Comparison of ENCODE assay signal across 24 cellular contexts in genomic region chr22:44704159-44705021, GRCh38. TPM values are rescaled to one million over a fixed set of nuclear protein-coding genes. Genes with fewer than 3 reads are reported as not detected.
DNase-seq lines count a peak whose midpoint lies in the region; ATAC-seq, FAIRE-seq and TF ChIP-seq lines count a peak whose summit lies in the region.
"Had no signal": no experiment of that assay in that cellular context is flagged by ENCODE, and none has a peak within 500 bp of the region (broad histone marks: within the 10 kb centered on the region; RNA-seq: fewer than 3 reads in every experiment).

No MANE protein-coding gene starts in this region.

- no peaks in the 10 kb centered on the region for H4K20me1 ChIP-seq in mammary epithelial cell (ENCODE audit: insufficient read depth, low read length)
- peaks cover 3% of the 10 kb centered on the region; the same call in 1 of the 2 replicates for H4K20me1 ChIP-seq in PC-3 (ENCODE audit: low read length)

- H3K4me2 ChIP-seq in mammary epithelial cell (ENCODE audit: insufficient read depth, low read depth, low read length) (no peak overlapping the region), PC-3 (ENCODE audit: low read length) (no peak overlapping the region)

- H3K9me3 Mint-ChIP-seq in MCF 10A (ENCODE audit: unreplicated experiment), result no peaks in the 10 kb centered on the region
- H3K9me3 Mint-ChIP-seq in activated T-helper 1 cell treated with anti-CD3 and anti-CD28 coated beads, Interleukin-12 subunit alpha, Interleukin-12 subunit beta, Interleukin-2, Interleukin-4 antibody, amounts not matched to agents 30 ng/mL and 10 ng/mL and 1 ng/mL, durations not matched to agents 14 hours and 24 hours and 36 hours, result no peaks in the 10 kb centered on the region
- peaks cover 0 to 1% (median 0%) of the 10 kb centered on the region in 11 donors for H3K9me3 Mint-ChIP-seq in naive thymus-derived CD4-positive, alpha-beta T cell
- H3K9me3 Mint-ChIP-seq: activated naive CD8-positive, alpha-beta T cell treated with anti-CD3 and anti-CD28 coated beads, Interleukin-2, amount 10 ng/mL, durations not matched to agents 7 days and 5 days had no signal

- no peak overlapping the region for H3K9ac ChIP-seq in mammary epithelial cell (ENCODE audit: insufficient read depth, low read length)
- no peak overlapping the region for H3K9ac ChIP-seq in PC-3 (ENCODE audit: low read length)

- no peak overlapping the region for H2AFZ ChIP-seq in mammary epithelial cell (ENCODE audit: low read depth, low read length)
- no peak overlapping the region for H2AFZ ChIP-seq in PC-3 (ENCODE audit: low read length)

- H3K36me3 Mint-ChIP-seq in MCF 10A (ENCODE audit: insufficient read depth, unreplicated experiment), result no peaks in the 10 kb centered on the region
- no peaks in the 10 kb centered on the region for H3K36me3 Mint-ChIP-seq in activated T-helper 1 cell treated with anti-CD3 and anti-CD28 coated beads, Interleukin-12 subunit alpha, Interleukin-12 subunit beta, Interleukin-2, Interleukin-4 antibody, amounts not matched to agents 30 ng/mL and 10 ng/mL and 1 ng/mL, durations not matched to agents 14 hours and 24 hours and 36 hours (ENCODE audit: low read depth)
- H3K36me3 Mint-ChIP-seq in naive thymus-derived CD4-positive, alpha-beta T cell, result peaks cover 0 to 8% (median 0%) of the 10 kb centered on the region in 5 donors

- dilution Hi-C loops in mammary epithelial cell (cut with HindIII; ENCODE audit: low sequenced_read_pairs), result no loop called here

- H3K4me3 ChIP-seq in mammary epithelial cell (replicated peaks in 1 of 3; ENCODE audit: insufficient read depth in 1 of 3, low read depth in 2 of 3, low read length in 3 of 3) (no peak overlapping the region), vagina (no peak overlapping the region), PC-3 (ENCODE audit: low read length) (no peak overlapping the region)
- H3K4me3 ChIP-seq in naive thymus-derived CD4-positive, alpha-beta T cell (ENCODE audit: low read length), result no peak overlapping the region
- H3K4me3 ChIP-seq: gastroesophageal sphincter had no signal

- BruUV-seq in MCF 10A (replicated peaks; lab: Mats Ljungman, UMichigan) (no TSS peak), mammary epithelial cell (replicated peaks; lab: Mats Ljungman, UMichigan) (no TSS peak), PC-3 (replicated peaks; lab: Mats Ljungman, UMichigan) (no TSS peak)

- no peak overlapping the region for H3K27ac Mint-ChIP-seq in MCF 10A (ENCODE audit: low read depth, unreplicated experiment)
- H3K27ac Mint-ChIP-seq in activated T-helper 1 cell treated with anti-CD3 and anti-CD28 coated beads, Interleukin-12 subunit alpha, Interleukin-12 subunit beta, Interleukin-2, Interleukin-4 antibody, amounts not matched to agents 30 ng/mL and 10 ng/mL and 1 ng/mL, durations not matched to agents 14 hours and 24 hours and 36 hours, result no peak overlapping the region
- no peak overlapping the region for H3K27ac Mint-ChIP-seq in naive thymus-derived CD4-positive, alpha-beta T cell
- H3K27ac Mint-ChIP-seq: activated naive CD8-positive, alpha-beta T cell treated with anti-CD3 and anti-CD28 coated beads, Interleukin-2, amount 10 ng/mL, durations not matched to agents 7 days and 5 days had no signal

- TF ChIP-seq POLR2A in vagina (IDR thresholded peaks at IDR 0.05), result no peak
- TF ChIP-seq POLR2A in H54 (IDR thresholded peaks at IDR 0.05; ENCODE audit: low read depth, low read length), result no peak

- no peaks in the 10 kb centered on the region for H3K27me3 ChIP-seq in mammary epithelial cell (ENCODE audit: insufficient read depth, low read length)
- no peaks in the 10 kb centered on the region for H3K27me3 ChIP-seq in naive thymus-derived CD4-positive, alpha-beta T cell (ENCODE audit: control insufficient read depth in 2 of 2, insufficient read depth in 2 of 2, low read length in 2 of 2)
- H3K27me3 ChIP-seq in vagina, result no peaks in the 10 kb centered on the region
- no peaks in the 10 kb centered on the region for H3K27me3 ChIP-seq in PC-3 (ENCODE audit: low read length)
- H3K27me3 ChIP-seq: suprapubic skin had no signal

- no peaks in the 10 kb centered on the region for H3F3A ChIP-seq in PC-3 (ENCODE audit: low read length, unreplicated experiment)

- TF ChIP-seq CTCF in MCF 10A (IDR thresholded peaks at IDR 0.05; ENCODE audit: unreplicated experiment), result no peak
- TF ChIP-seq CTCF in mammary epithelial cell (conservative IDR thresholded peaks at IDR 0.05 in 1 of 2, IDR thresholded peaks at IDR 0.05 in 1 of 2; ENCODE audit: extremely low read depth in 1 of 2, insufficient read depth in 1 of 2, low read depth in 1 of 2, low read length in 2 of 2), result no peak
- no peak for TF ChIP-seq CTCF in vagina (IDR thresholded peaks at IDR 0.05)
- no peak for TF ChIP-seq CTCF in PC-3 (conservative IDR thresholded peaks at IDR 0.05; ENCODE audit: low read depth, low read length)

- H3K9me3 ChIP-seq in mammary epithelial cell (replicated peaks; ENCODE audit: insufficient read depth, low read length), result no peaks in the 10 kb centered on the region
- no peaks in the 10 kb centered on the region for H3K9me3 ChIP-seq in naive thymus-derived CD4-positive, alpha-beta T cell (ENCODE audit: control insufficient read depth in 2 of 3, low read length in 3 of 3)
- H3K9me3 ChIP-seq in vagina, result no peaks in the 10 kb centered on the region
- H3K9me3 ChIP-seq in PC-3 (ENCODE audit: low read length), result no peaks in the 10 kb centered on the region
- H3K9me3 ChIP-seq: gastroesophageal sphincter, neutrophil, suprapubic skin had no signal

- peaks cover 27% of the 10 kb centered on the region for H3K4me1 ChIP-seq in mammary epithelial cell (ENCODE audit: insufficient read depth, low read length)
- peaks cover 16 to 34% of the 10 kb centered on the region in 2 donors for H3K4me1 ChIP-seq in naive thymus-derived CD4-positive, alpha-beta T cell (ENCODE audit: control insufficient read depth in 2 of 2, insufficient read depth in 2 of 2, low read length in 2 of 2)
- H3K4me1 ChIP-seq in vagina, result peaks cover 49% of the 10 kb centered on the region
- H3K4me1 ChIP-seq in PC-3 (ENCODE audit: insufficient read depth, low read length), result peaks cover 15% of the 10 kb centered on the region; the same call in 1 of the 2 replicates

- 95% methylated on average over 13 of the region's 16 CpGs for WGBS in mammary epithelial cell (ENCODE audit: low coverage, missing lambda C conversion rate)

- no peaks in the 10 kb centered on the region for H3K36me3 ChIP-seq in mammary epithelial cell (ENCODE audit: insufficient read depth, low read length)
- H3K36me3 ChIP-seq in naive thymus-derived CD4-positive, alpha-beta T cell (ENCODE audit: control insufficient read depth in 2 of 3, insufficient read depth in 3 of 3, low read length in 3 of 3), result no peaks in the 10 kb centered on the region
- no peaks in the 10 kb centered on the region for H3K36me3 ChIP-seq in vagina
- no peaks in the 10 kb centered on the region for H3K36me3 ChIP-seq in PC-3 (ENCODE audit: low read depth, low read length)
- H3K36me3 ChIP-seq: gastroesophageal sphincter, neutrophil, suprapubic skin had no signal

- H3K4me3 Mint-ChIP-seq in MCF 10A (ENCODE audit: unreplicated experiment), result peak overlapping the region; percentile 73
- peak overlapping the region; percentile 72 for H3K4me3 Mint-ChIP-seq in activated T-helper 1 cell treated with anti-CD3 and anti-CD28 coated beads, Interleukin-12 subunit alpha, Interleukin-12 subunit beta, Interleukin-2, Interleukin-4 antibody, amounts not matched to agents 30 ng/mL and 10 ng/mL and 1 ng/mL, durations not matched to agents 14 hours and 24 hours and 36 hours
- H3K4me3 Mint-ChIP-seq in naive thymus-derived CD4-positive, alpha-beta T cell, result peak overlapping the region in 8 of 10 donors; percentile 62 to 80 (median 73)

- CTCF ChIA-PET in MCF 10A (lab: Yijun Ruan, JAX) (interaction anchor here (0.5 to 1.3 kb wide), 5 partner anchors 17 to 1352 kb away, joined by 3 to 5 read pairs (median 3); no protein-coding TSS in a partner anchor), mammary epithelial cell (lab: Charles Lee; ENCODE audit: low non-redundant PET) (no interaction called here), PC-3 (lab: Charles Lee) (no interaction called here)
- CTCF ChIA-PET in naive thymus-derived CD4-positive, alpha-beta T cell (lab: Charles Lee), result interaction anchor here (0.6 kb wide), 1 partner anchor 1319 kb away, joined by 4 read pairs; no protein-coding TSS in a partner anchor

- H3K27ac ChIP-seq in mammary epithelial cell (ENCODE audit: insufficient read depth, low read depth, low read length) (no peak overlapping the region), vagina (peak overlapping the region; percentile 80), PC-3 (ENCODE audit: low read length) (no peak overlapping the region)
- H3K27ac ChIP-seq in naive thymus-derived CD4-positive, alpha-beta T cell (ENCODE audit: low read depth, low read length), result no peak overlapping the region
- H3K27ac ChIP-seq: dorsolateral prefrontal cortex, gastroesophageal sphincter, neutrophil, suprapubic skin had no signal

- H3K9me2 ChIP-seq in PC-3 (replicated peaks; ENCODE audit: low read length), result no peaks in the 10 kb centered on the region

- FAIRE-seq in H54 (lab: Jason Lieb, UNC), result no peak
- FAIRE-seq: bronchial epithelial cell, H1 had no signal

- POLR2A ChIA-PET in MCF 10A (lab: Yijun Ruan, JAX), result interaction anchor here (1.0 kb wide), 1 partner anchor 459 kb away, joined by 3 read pairs; the partner anchor contains the start of gene NUP50
- POLR2A ChIA-PET in naive thymus-derived CD4-positive, alpha-beta T cell (lab: Charles Lee), result no interaction called here
- POLR2A ChIA-PET in PC-3 (lab: Charles Lee; ENCODE audit: unreplicated experiment), result no interaction called here

- H3K27me3 Mint-ChIP-seq in MCF 10A (ENCODE audit: insufficient read depth, unreplicated experiment), result no peaks in the 10 kb centered on the region
- H3K27me3 Mint-ChIP-seq in activated T-helper 1 cell treated with anti-CD3 and anti-CD28 coated beads, Interleukin-12 subunit alpha, Interleukin-12 subunit beta, Interleukin-2, Interleukin-4 antibody, amounts not matched to agents 30 ng/mL and 10 ng/mL and 1 ng/mL, durations not matched to agents 14 hours and 24 hours and 36 hours (ENCODE audit: insufficient read depth), result peaks cover 6% of the 10 kb centered on the region
- H3K27me3 Mint-ChIP-seq in naive thymus-derived CD4-positive, alpha-beta T cell, result peaks cover 0 to 9% (median 0%) of the 10 kb centered on the region in 5 donors
- H3K27me3 Mint-ChIP-seq: activated naive CD8-positive, alpha-beta T cell treated with anti-CD3 and anti-CD28 coated beads, Interleukin-2, amount 10 ng/mL, durations not matched to agents 7 days and 5 days had no signal

- H3K79me2 ChIP-seq in mammary epithelial cell (ENCODE audit: insufficient read depth, low read length) (peaks cover 63% of the 10 kb centered on the region), PC-3 (ENCODE audit: low read length) (peaks cover 14% of the 10 kb centered on the region)

- DNase-seq in MCF 10A (ENCODE audit: unreplicated experiment) (no peak), mammary epithelial cell (no peak), vagina (ENCODE audit: extremely low spot score in 2 of 2) (no peak), PC-3 (no peak), H54 (ENCODE audit: insufficient read length, low spot score) (no peak)
- DNase-seq in activated T-helper 1 cell treated with anti-CD3 and anti-CD28 coated beads, Interleukin-12 subunit alpha, Interleukin-12 subunit beta, Interleukin-2, Interleukin-4 antibody, amounts not matched to agents 30 ng/mL and 10 ng/mL and 1 ng/mL, durations not matched to agents 14 hours and 24 hours and 36 hours (ENCODE audit: low spot score), result no peak
- no peak for DNase-seq in naive thymus-derived CD4-positive, alpha-beta T cell
- DNase-seq: activated CD8-positive, alpha-beta memory T cell treated with anti-CD3 and anti-CD28 coated beads, Interleukin-2, amount 50 U/mL, for 4 hours; activated naive CD8-positive, alpha-beta T cell treated with anti-CD3 and anti-CD28 coated beads, Interleukin-2, amount 10 ng/mL, durations not matched to agents 7 days and 5 days; dorsolateral prefrontal cortex; kidney glomerular epithelial cell; mesenchymal stem cell; NCI-H1105; NCI-H2107; NCI-H524; RPMI8226; stimulated activated CD4-positive, alpha-beta T cell treated with anti-CD3 and anti-CD28 coated beads, Interleukin-12 subunit alpha, Interleukin-12 subunit beta, amount 100 ng/mL, for 4 hours; stimulated activated CD8-positive, alpha-beta memory T cell treated with anti-CD3 and anti-CD28 coated beads, Interleukin-4, amount 100 ng/mL, for 48 hours had no signal

- in situ Hi-C loops in mammary epithelial cell (cut with MboI; ENCODE audit: low sequenced_read_pairs in 2 of 2), result no loop called here

- ATAC-seq in naive thymus-derived CD4-positive, alpha-beta T cell, result no peak
- ATAC-seq in GM18520 (IDR thresholded peaks at IDR 0.05; ENCODE audit: unreplicated experiment) (no peak), PC-3 (no peak)
- ATAC-seq: gastroesophageal sphincter had no signal

- H3K4me1 Mint-ChIP-seq in MCF 10A (ENCODE audit: insufficient read depth, unreplicated experiment), result no peaks in the 10 kb centered on the region
- no peaks in the 10 kb centered on the region for H3K4me1 Mint-ChIP-seq in activated T-helper 1 cell treated with anti-CD3 and anti-CD28 coated beads, Interleukin-12 subunit alpha, Interleukin-12 subunit beta, Interleukin-2, Interleukin-4 antibody, amounts not matched to agents 30 ng/mL and 10 ng/mL and 1 ng/mL, durations not matched to agents 14 hours and 24 hours and 36 hours (ENCODE audit: low read depth)
- peaks cover 5 to 30% (median 22%) of the 10 kb centered on the region in 7 donors for H3K4me1 Mint-ChIP-seq in naive thymus-derived CD4-positive, alpha-beta T cell

- intact Hi-C loops in MCF 10A (cut with micrococcal nuclease) (no loop called here), mammary epithelial cell (cut with micrococcal nuclease) (no loop called here), vagina (cut with DNase I) (no loop called here), PC-3 (cut with micrococcal nuclease) (no loop called here)
- intact Hi-C loops in activated T-helper 1 cell treated with anti-CD3 and anti-CD28 coated beads, Interleukin-12 subunit alpha, Interleukin-12 subunit beta, Interleukin-2, Interleukin-4 antibody, amounts not matched to agents 30 ng/mL and 10 ng/mL and 1 ng/mL, durations not matched to agents 14 hours and 24 hours and 36 hours (cut with micrococcal nuclease), result no loop called here
- intact Hi-C loops in naive thymus-derived CD4-positive, alpha-beta T cell (cut with micrococcal nuclease), result loop anchor here in 1 of 2 donors (5.0 to 10.0 kb wide), 3 partner anchors 522 to 613 kb away; partner anchors contain the start of genes KIAA0930 and PARVG

RNA-seq across cellular contexts. Expression of gene PRR5, which starts 2.4 kb away (rescaled TPM):
- total RNA-seq in MCF 10A (2022) (7.9 and 11.0 TPM in 2 replicates), mammary epithelial cell (10 to 100 TPM; 13.0 to 19.9 TPM), vagina (36.8 TPM), PC-3 (2014; rRNA removed) (14.5 and 21.8 TPM in 2 replicates)
- 12.9 TPM for polyA plus RNA-seq in mammary epithelial cell
- 9.1 TPM for polyA minus RNA-seq in mammary epithelial cell
- 19.7 and 21.6 TPM in 2 replicates for total RNA-seq in activated T-helper 1 cell treated with anti-CD3 and anti-CD28 coated beads, Interleukin-12 subunit alpha, Interleukin-12 subunit beta, Interleukin-2, Interleukin-4 antibody, amounts not matched to agents 30 ng/mL and 10 ng/mL and 1 ng/mL, durations not matched to agents 14 hours and 24 hours and 36 hours
- total RNA-seq in naive thymus-derived CD4-positive, alpha-beta T cell, result 10 to 100 TPM; 19.6 to 49.1 (median 44.4) TPM
- polyA plus RNA-seq in naive thymus-derived CD4-positive, alpha-beta T cell, result 10 to 100 TPM; 19.6 to 29.6 TPM

RNA-seq across cellular contexts. Expression of gene ARHGAP8, which starts 48.0 kb away (rescaled TPM):
- 10.3 and 18.6 TPM in 2 replicates for total RNA-seq in MCF 10A (2022)
- 10 to 100 TPM; 26.0 to 47.6 TPM for total RNA-seq in mammary epithelial cell
- polyA plus RNA-seq in mammary epithelial cell, result 28.0 TPM
- polyA minus RNA-seq in mammary epithelial cell, result 7.5 TPM
- total RNA-seq in activated T-helper 1 cell treated with anti-CD3 and anti-CD28 coated beads, Interleukin-12 subunit alpha, Interleukin-12 subunit beta, Interleukin-2, Interleukin-4 antibody, amounts not matched to agents 30 ng/mL and 10 ng/mL and 1 ng/mL, durations not matched to agents 14 hours and 24 hours and 36 hours, result 0.61 and 1.4 TPM in 2 replicates
- 1 to 10 TPM in 2 of 5 experiments, under 1 TPM in 1, not detected in 2; 0.82 to 2.3 (median 1.5) TPM for total RNA-seq in naive thymus-derived CD4-positive, alpha-beta T cell
- polyA plus RNA-seq in naive thymus-derived CD4-positive, alpha-beta T cell, result not detected
- 9.3 TPM for total RNA-seq in vagina
- 29.4 and 30.9 TPM in 2 replicates for total RNA-seq in PC-3 (2014; rRNA removed)

Comparison
In these comparisons a context has a peak if more than half of its experiments do, and no peak if none do; other contexts are left out.
1. CTCF ChIA-PET loops: an anchor here in MCF 10A (0.5 to 1.3 kb wide) and naive thymus-derived CD4-positive, alpha-beta T cell (0.6 kb wide); none called in mammary epithelial cell and PC-3.